8 cellular contexts compared by ENCODE assay signal in the genomic region with DNA sequence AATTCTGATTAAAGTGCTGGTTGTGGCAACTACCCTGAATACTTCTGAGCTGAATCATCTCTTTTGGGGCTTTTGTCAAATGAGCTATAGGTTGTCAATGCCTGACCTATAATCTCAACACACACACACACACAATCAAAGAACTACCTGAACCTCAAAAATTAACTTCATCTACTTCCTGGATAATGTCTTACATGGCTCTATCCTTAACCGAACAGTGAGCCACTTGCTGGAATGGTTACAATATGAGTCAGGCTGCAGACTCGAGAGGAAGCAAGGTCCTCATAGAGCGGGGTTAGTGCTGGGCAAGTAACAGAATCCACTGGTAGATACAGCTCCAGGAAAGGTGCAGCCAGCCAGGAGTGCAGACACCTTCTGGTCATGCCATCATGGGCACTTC.
DNase-seq lines count a peak whose midpoint lies in the region; ATAC-seq and TF ChIP-seq lines count a peak whose summit lies in the region.

No MANE protein-coding gene starts in this region.

- peaks cover 4% of the 10 kb centered on the region for H3K4me1 Mint-ChIP-seq in T-helper 17 cell

- intact Hi-C loops in sigmoid colon (cut with DNase I): loop anchor here (5.0 kb wide), 1 partner anchor 44 kb away; no protein-coding TSS in a partner anchor

- no peak for TF ChIP-seq EP300 in sigmoid colon (IDR thresholded peaks at IDR 0.05)

- H3K4me3 ChIP-seq in sigmoid colon: no peak overlapping the region
- H3K4me3 ChIP-seq in HAP-1: no peak overlapping the region

- TF ChIP-seq POLR2A in sigmoid colon (IDR thresholded peaks at IDR 0.05): no peak

- peak; percentile 88 for ATAC-seq in SK-N-SH treated with all-trans-retinoic acid at 6 μM for 48 hours
- peak; percentile 85 for ATAC-seq in foreskin keratinocyte
- no peak for ATAC-seq in GM19324 (IDR thresholded peaks at IDR 0.05; ENCODE audit: low FRiP score, unreplicated experiment)
- ATAC-seq in T-helper 17 cell: no peak

- H3K27me3 ChIP-seq in foreskin keratinocyte (no peaks in the 10 kb centered on the region), sigmoid colon (no peaks in the 10 kb centered on the region), HAP-1 (ENCODE audit: low read depth) (no peaks in the 10 kb centered on the region)

- no peaks in the 10 kb centered on the region for H3K36me3 Mint-ChIP-seq in T-helper 17 cell (ENCODE audit: low read depth)

- H3K4me3 Mint-ChIP-seq in T-helper 17 cell: no peak overlapping the region

- DNase-seq in GM04503 (ENCODE audit: low read depth) (peak; percentile 65), foreskin keratinocyte (peak; percentile 62 to 84), sigmoid colon (peak; percentile 78), HAP-1 (ENCODE audit: low spot score in 2 of 2) (no peak), T-helper 17 cell (no peak)
- no peak for DNase-seq in stimulated activated CD4-positive, alpha-beta T cell treated with anti-CD3 and anti-CD28 coated beads, Interleukin-2, amount 100 ng/mL, for 24 hours

- no peak overlapping the region for H3K27ac ChIP-seq in foreskin keratinocyte
- H3K27ac ChIP-seq in sigmoid colon: peak overlapping the region; percentile 63 to 78 (median 70)

- H3K27ac Mint-ChIP-seq in T-helper 17 cell: no peak overlapping the region

- H3K36me3 ChIP-seq in sigmoid colon (no peaks in the 10 kb centered on the region), HAP-1 (replicated peaks) (no peaks in the 10 kb centered on the region)

- H3K4me1 ChIP-seq in foreskin keratinocyte: peaks cover 46% of the 10 kb centered on the region
- H3K4me1 ChIP-seq in sigmoid colon: peaks cover 0 to 67% (median 48%) of the 10 kb centered on the region in 4 donors
- H3K4me1 ChIP-seq in HAP-1: peaks cover 18% of the 10 kb centered on the region

- H3K27me3 Mint-ChIP-seq in T-helper 17 cell: peaks cover 5% of the 10 kb centered on the region

- TF ChIP-seq CTCF in foreskin keratinocyte (conservative IDR thresholded peaks at IDR 0.05) (no peak), sigmoid colon (IDR thresholded peaks at IDR 0.05) (no peak)

- 51 to 71% methylated on average over 3 of the region's 3 CpGs for WGBS in sigmoid colon, 2 donors

- H3K9me3 ChIP-seq in sigmoid colon (no peaks in the 10 kb centered on the region), HAP-1 (no peaks in the 10 kb centered on the region), T-helper 17 cell (ENCODE audit: control insufficient read depth, low read length, poor library complexity, severe bottlenecking) (no peaks in the 10 kb centered on the region)

- in situ Hi-C loops in HAP-1 (cut with MboI; ENCODE audit: low sequenced_read_pairs): no loop called here

TF ChIP-seq in SK-N-SH treated with all-trans-retinoic acid at 6 μM for 48 hours, 23 proteins besides CTCF, POLR2A, EP300 and RAD21:
- peak; percentile 45; the same call in 1 of the 2 replicates for TF ChIP-seq ISL1 (CRISPR knock-in tag; IDR thresholded peaks at IDR 0.05)
- TF ChIP-seq GLIS3 (CRISPR knock-in tag; IDR thresholded peaks at IDR 0.05): no peak

Comparison
In these comparisons a context has a peak if more than half of its experiments do, and no peak if none do; other contexts are left out.
1. DNase-seq: peak in GM04503 (single experiment), foreskin keratinocyte (2 of 2) and sigmoid colon (single experiment); none in HAP-1 (0 of 2), stimulated activated CD4-positive, alpha-beta T cell treated with anti-CD3 and anti-CD28 coated beads, Interleukin-2, amount 100 ng/mL, for 24 hours (0 of 2) and T-helper 17 cell (0 of 3).
2. ATAC-seq: peak in SK-N-SH treated with all-trans-retinoic acid at 6 μM for 48 hours (single experiment) and foreskin keratinocyte (single experiment); none in GM19324 (single experiment) and T-helper 17 cell (single experiment).